ENCODE assay signal across 1 cellular context in the genomic region with DNA sequence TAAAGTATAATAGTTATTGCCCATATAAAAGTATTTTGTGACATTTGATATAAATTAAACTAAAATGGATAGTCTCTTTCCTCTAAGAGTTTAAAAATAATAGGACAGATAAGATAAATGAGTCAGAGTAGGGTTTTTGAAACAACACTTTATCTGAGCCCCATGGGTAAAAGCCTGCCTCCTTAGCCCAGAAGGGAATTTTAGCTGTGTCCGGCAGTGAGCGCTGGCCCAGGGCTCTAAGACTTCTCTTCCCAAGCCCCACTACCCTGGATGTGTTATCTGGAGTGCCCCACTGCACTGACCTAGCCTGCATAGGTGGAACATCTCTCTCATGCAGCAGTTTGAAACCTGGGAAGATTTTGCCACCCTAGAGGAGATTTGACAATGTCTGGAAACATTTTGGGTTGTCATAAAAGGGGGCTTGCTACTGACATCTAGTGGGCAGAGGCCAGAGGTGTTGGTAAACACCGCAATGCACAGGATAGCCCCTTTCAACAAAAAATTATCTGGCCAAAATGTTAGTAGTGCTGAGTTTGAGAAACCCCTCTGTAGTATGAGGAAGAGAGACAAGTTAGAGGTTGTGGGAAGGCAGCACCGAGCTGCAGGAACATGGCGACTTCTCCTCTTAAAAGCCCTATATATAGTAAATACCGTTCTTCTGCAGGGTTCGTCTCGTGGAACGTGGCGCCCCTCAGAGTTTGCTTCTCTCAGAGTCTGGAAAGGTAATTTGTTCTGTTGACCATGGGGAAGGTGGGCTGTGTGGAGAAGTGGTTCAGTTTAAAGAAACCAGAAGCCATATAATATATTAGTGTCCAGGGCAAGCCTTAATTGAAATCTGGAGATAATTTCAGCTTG.
TF ChIP-seq lines count a peak whose summit lies in the region.

No MANE protein-coding gene starts in this region.

TF ChIP-seq in K562, 482 proteins besides CTCF, POLR2A, EP300 and RAD21 (continued from another document):
- TF ChIP-seq TSHZ1 (CRISPR knock-in tag; IDR thresholded peaks at IDR 0.05) (no peak), TAL1 (IDR thresholded peaks at IDR 0.05) (no peak), MXI1 (IDR thresholded peaks at IDR 0.05; ENCODE audit: low read depth, low read length) (no peak), FOSL1 (tag; conservative IDR thresholded peaks at IDR 0.05) (0 out of 2 replicates have a peak, but pooled peaks have one; percentile 46), HOXB6 (CRISPR knock-in tag; IDR thresholded peaks at IDR 0.05; ENCODE audit: borderline replicate concordance) (no peak), MAZ (CRISPR knock-in tag; conservative IDR thresholded peaks at IDR 0.05 in 1 of 2, IDR thresholded peaks at IDR 0.05 in 1 of 2) (0 out of 4 replicates have a peak, but pooled peaks of 1 of the 2 experiments have one; percentile 15), FOXA3 (CRISPR knock-in tag; conservative IDR thresholded peaks at IDR 0.05 in 1 of 2, IDR thresholded peaks at IDR 0.05 in 1 of 2) (peak in 1 of 2 experiments; percentile 77; a peak in 2 of 4 replicates), MTA3 (IDR thresholded peaks at IDR 0.05; ENCODE audit: borderline replicate concordance) (no peak), ZNF274 (IDR thresholded peaks at IDR 0.05; ENCODE audit: borderline replicate concordance, low read depth, low read length) (no peak), HSF4 (CRISPR knock-in tag; IDR thresholded peaks at IDR 0.05; ENCODE audit: borderline replicate concordance) (no peak), DEAF1 (CRISPR knock-in tag; IDR thresholded peaks at IDR 0.05) (no peak), ZNF76 (CRISPR knock-in tag; IDR thresholded peaks at IDR 0.05; ENCODE audit: borderline replicate concordance) (no peak), IFI16 (CRISPR knock-in tag; IDR thresholded peaks at IDR 0.05) (no peak), MTF1 (CRISPR knock-in tag; IDR thresholded peaks at IDR 0.05; ENCODE audit: borderline replicate concordance) (no peak), GTF2F1 (IDR thresholded peaks at IDR 0.05; ENCODE audit: low read depth, low read length) (no peak), DMBX1 (CRISPR knock-in tag; IDR thresholded peaks at IDR 0.05; ENCODE audit: borderline replicate concordance) (no peak)
- TF ChIP-seq, protein P1, sequence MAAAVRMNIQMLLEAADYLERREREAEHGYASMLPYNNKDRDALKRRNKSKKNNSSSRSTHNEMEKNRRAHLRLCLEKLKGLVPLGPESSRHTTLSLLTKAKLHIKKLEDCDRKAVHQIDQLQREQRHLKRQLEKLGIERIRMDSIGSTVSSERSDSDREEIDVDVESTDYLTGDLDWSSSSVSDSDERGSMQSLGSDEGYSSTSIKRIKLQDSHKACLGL (CRISPR knock-in tag; IDR thresholded peaks at IDR 0.05; ENCODE audit: borderline replicate concordance, poor library complexity, severe bottlenecking), result no peak
- TF ChIP-seq, protein P2, sequence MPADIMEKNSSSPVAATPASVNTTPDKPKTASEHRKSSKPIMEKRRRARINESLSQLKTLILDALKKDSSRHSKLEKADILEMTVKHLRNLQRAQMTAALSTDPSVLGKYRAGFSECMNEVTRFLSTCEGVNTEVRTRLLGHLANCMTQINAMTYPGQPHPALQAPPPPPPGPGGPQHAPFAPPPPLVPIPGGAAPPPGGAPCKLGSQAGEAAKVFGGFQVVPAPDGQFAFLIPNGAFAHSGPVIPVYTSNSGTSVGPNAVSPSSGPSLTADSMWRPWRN (IDR thresholded peaks at IDR 0.05; ENCODE audit: low read depth), result no peak
- TF ChIP-seq, protein P3, sequence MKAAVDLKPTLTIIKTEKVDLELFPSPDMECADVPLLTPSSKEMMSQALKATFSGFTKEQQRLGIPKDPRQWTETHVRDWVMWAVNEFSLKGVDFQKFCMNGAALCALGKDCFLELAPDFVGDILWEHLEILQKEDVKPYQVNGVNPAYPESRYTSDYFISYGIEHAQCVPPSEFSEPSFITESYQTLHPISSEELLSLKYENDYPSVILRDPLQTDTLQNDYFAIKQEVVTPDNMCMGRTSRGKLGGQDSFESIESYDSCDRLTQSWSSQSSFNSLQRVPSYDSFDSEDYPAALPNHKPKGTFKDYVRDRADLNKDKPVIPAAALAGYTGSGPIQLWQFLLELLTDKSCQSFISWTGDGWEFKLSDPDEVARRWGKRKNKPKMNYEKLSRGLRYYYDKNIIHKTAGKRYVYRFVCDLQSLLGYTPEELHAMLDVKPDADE (conservative IDR thresholded peaks at IDR 0.05; ENCODE audit: control insufficient read depth, low read depth, low read length), result no peak
- TF ChIP-seq, protein P4, sequence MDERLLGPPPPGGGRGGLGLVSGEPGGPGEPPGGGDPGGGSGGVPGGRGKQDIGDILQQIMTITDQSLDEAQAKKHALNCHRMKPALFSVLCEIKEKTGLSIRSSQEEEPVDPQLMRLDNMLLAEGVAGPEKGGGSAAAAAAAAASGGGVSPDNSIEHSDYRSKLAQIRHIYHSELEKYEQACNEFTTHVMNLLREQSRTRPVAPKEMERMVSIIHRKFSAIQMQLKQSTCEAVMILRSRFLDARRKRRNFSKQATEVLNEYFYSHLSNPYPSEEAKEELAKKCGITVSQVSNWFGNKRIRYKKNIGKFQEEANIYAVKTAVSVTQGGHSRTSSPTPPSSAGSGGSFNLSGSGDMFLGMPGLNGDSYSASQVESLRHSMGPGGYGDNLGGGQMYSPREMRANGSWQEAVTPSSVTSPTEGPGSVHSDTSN (CRISPR knock-in tag; IDR thresholded peaks at IDR 0.05; ENCODE audit: low read depth), result no peak
- TF ChIP-seq, protein P4 (tag; conservative IDR thresholded peaks at IDR 0.05; ENCODE audit: low read depth), result no peak
